In genomic region chr15:50764331-50765201, GRCh38 we compare ENCODE assay signal across 8 cellular contexts. TPM values are rescaled to one million over a fixed set of nuclear protein-coding genes. Genes with fewer than 3 reads are reported as not detected.
DNase-seq lines count a peak whose midpoint lies in the region; ATAC-seq, FAIRE-seq and TF ChIP-seq lines count a peak whose summit lies in the region.

No MANE protein-coding gene starts in this region.

- peak overlapping the region; percentile 91 for H3K4me3 ChIP-seq in CD8-positive, alpha-beta memory T cell (ENCODE audit: low read length)

- H3K27me3 Mint-ChIP-seq in CD8-positive, alpha-beta memory T cell: no peaks in the 10 kb centered on the region
- no peaks in the 10 kb centered on the region for H3K27me3 Mint-ChIP-seq in MCF 10A (ENCODE audit: insufficient read depth, unreplicated experiment)
- H3K27me3 Mint-ChIP-seq in stimulated activated memory B cell treated with anti-CD40 and anti-IgM and Interleukin-4, amounts not matched to agents 10 μg/mL and 1 μg/mL and 100 μg/mL, for 72 hours: no peaks in the 10 kb centered on the region

- POLR2A ChIA-PET in CD8-positive, alpha-beta memory T cell (lab: Charles Lee): interaction anchor here (0.9 to 1.4 kb wide), 3 partner anchors 10 to 144 kb away, joined by 3 read pairs; no protein-coding TSS in a partner anchor
- POLR2A ChIA-PET in MCF 10A (lab: Yijun Ruan, JAX): interaction anchor here (0.6 to 4.1 kb wide), 22 partner anchors 10 to 382 kb away, joined by 3 to 47 read pairs (median 4); partner anchors contain the start of genes AP4E1 and TRPM7

- no peak for TF ChIP-seq CTCF in MCF 10A (IDR thresholded peaks at IDR 0.05; ENCODE audit: unreplicated experiment)

- DNase-seq in CD8-positive, alpha-beta memory T cell: peak in 2 of 5 donors; percentile 1 to 11
- peak; percentile 10 for DNase-seq in NOMO-1 treated with dmso at 0.1 percent for 144 hours (lab: John Stamatoyannopoulos, UW; ENCODE audit: unreplicated experiment)
- DNase-seq in MCF 10A (ENCODE audit: unreplicated experiment): peak; percentile 13
- peak; percentile 58 for DNase-seq in left kidney (ENCODE audit: low read depth, low spot score)
- DNase-seq in urothelium cell line (ENCODE audit: low spot score): no peak
- DNase-seq in amniotic stem cell (lab: John Stamatoyannopoulos, UW): no peak

- peaks cover 0 to 10% (median 0%) of the 10 kb centered on the region in 3 donors for H3K36me3 Mint-ChIP-seq in CD8-positive, alpha-beta memory T cell
- H3K36me3 Mint-ChIP-seq in MCF 10A (ENCODE audit: insufficient read depth, unreplicated experiment): peaks cover 16% of the 10 kb centered on the region
- peaks cover 6% of the 10 kb centered on the region for H3K36me3 Mint-ChIP-seq in stimulated activated memory B cell treated with anti-CD40 and anti-IgM and Interleukin-4, amounts not matched to agents 10 μg/mL and 1 μg/mL and 100 μg/mL, for 72 hours

- H3K36me3 ChIP-seq in CD8-positive, alpha-beta memory T cell (ENCODE audit: insufficient read depth, low read length): no peaks in the 10 kb centered on the region

- peak; percentile 39 for ATAC-seq in GM19351 (IDR thresholded peaks at IDR 0.05; ENCODE audit: unreplicated experiment)
- ATAC-seq in stimulated activated memory B cell treated with anti-CD40 and anti-IgM and Interleukin-4, amounts not matched to agents 10 μg/mL and 1 μg/mL and 100 μg/mL, for 72 hours: peak; percentile 15

- H3K4me1 Mint-ChIP-seq in CD8-positive, alpha-beta memory T cell: peaks cover 41 to 63% (median 58%) of the 10 kb centered on the region in 3 donors
- H3K4me1 Mint-ChIP-seq in MCF 10A (ENCODE audit: insufficient read depth, unreplicated experiment): peaks cover 34% of the 10 kb centered on the region
- peaks cover 61% of the 10 kb centered on the region for H3K4me1 Mint-ChIP-seq in stimulated activated memory B cell treated with anti-CD40 and anti-IgM and Interleukin-4, amounts not matched to agents 10 μg/mL and 1 μg/mL and 100 μg/mL, for 72 hours

- H3K4me3 Mint-ChIP-seq in CD8-positive, alpha-beta memory T cell: peak overlapping the region; percentile 84 to 98 (median 91)
- H3K4me3 Mint-ChIP-seq in MCF 10A (ENCODE audit: unreplicated experiment): peak overlapping the region; percentile 78
- peak overlapping the region; percentile 97 for H3K4me3 Mint-ChIP-seq in stimulated activated memory B cell treated with anti-CD40 and anti-IgM and Interleukin-4, amounts not matched to agents 10 μg/mL and 1 μg/mL and 100 μg/mL, for 72 hours

- CTCF ChIA-PET in CD8-positive, alpha-beta memory T cell (lab: Charles Lee): interaction anchor here (0.7 to 1.5 kb wide), 3 partner anchors 10 to 112 kb away, joined by 3 to 4 read pairs (median 3); no protein-coding TSS in a partner anchor
- CTCF ChIA-PET in MCF 10A (lab: Yijun Ruan, JAX): interaction anchor here (0.6 kb wide), 1 partner anchor 1037 kb away, joined by 3 read pairs; no protein-coding TSS in a partner anchor

- TSS peak; percentile 66 for BruUV-seq in MCF 10A (replicated peaks; lab: Mats Ljungman, UMichigan)

- no peak for FAIRE-seq in urothelium cell line (lab: Jason Lieb, UNC)

- H3K27me3 ChIP-seq in CD8-positive, alpha-beta memory T cell (ENCODE audit: insufficient read depth, low read length, poor library complexity, severe bottlenecking): no peaks in the 10 kb centered on the region

- intact Hi-C loops in MCF 10A (cut with micrococcal nuclease): loop anchor here (1.0 to 2.0 kb wide), 2 partner anchors 78 to 113 kb away; partner anchors contain the start of gene TRPM7

- H3K27ac Mint-ChIP-seq in CD8-positive, alpha-beta memory T cell: peak overlapping the region; percentile 55 to 97 (median 94)
- H3K27ac Mint-ChIP-seq in MCF 10A (ENCODE audit: low read depth, unreplicated experiment): peak overlapping the region; percentile 59
- H3K27ac Mint-ChIP-seq in stimulated activated memory B cell treated with anti-CD40 and anti-IgM and Interleukin-4, amounts not matched to agents 10 μg/mL and 1 μg/mL and 100 μg/mL, for 72 hours: peak overlapping the region; percentile 86

- H3K4me1 ChIP-seq in CD8-positive, alpha-beta memory T cell (ENCODE audit: insufficient read depth, low read length): peaks cover 12% of the 10 kb centered on the region

- no peaks in the 10 kb centered on the region for H3K9me3 ChIP-seq in CD8-positive, alpha-beta memory T cell (ENCODE audit: low read length)

- H3K27ac ChIP-seq in CD8-positive, alpha-beta memory T cell (ENCODE audit: low read depth, low read length): peak overlapping the region; percentile 88

- no peaks in the 10 kb centered on the region for H3K9me3 Mint-ChIP-seq in CD8-positive, alpha-beta memory T cell
- no peaks in the 10 kb centered on the region for H3K9me3 Mint-ChIP-seq in MCF 10A (ENCODE audit: unreplicated experiment)
- H3K9me3 Mint-ChIP-seq in stimulated activated memory B cell treated with anti-CD40 and anti-IgM and Interleukin-4, amounts not matched to agents 10 μg/mL and 1 μg/mL and 100 μg/mL, for 72 hours: no peaks in the 10 kb centered on the region

RNA-seq across cellular contexts. Expression of gene SPPL2A, which starts 0.9 kb away (rescaled TPM):
- 100 to 1,000 TPM; 105 TPM for total RNA-seq in CD8-positive, alpha-beta memory T cell
- 68.6 TPM for polyA plus RNA-seq in CD8-positive, alpha-beta memory T cell
- 93.0 and 122 TPM in 2 replicates for total RNA-seq in MCF 10A (2022)

Comparison
In these comparisons a context has a peak if more than half of its experiments do, and no peak if none do; other contexts are left out.
1. DNase-seq: peak in NOMO-1 treated with dmso at 0.1 percent for 144 hours (single experiment), MCF 10A (single experiment) and left kidney (single experiment); none in urothelium cell line (single experiment) and amniotic stem cell (single experiment).
2. Peak in every context shown above with its lines, with median percentiles within 50 percentile points of each other: H3K27ac Mint-ChIP-seq and H3K4me3 Mint-ChIP-seq.